Comparison of ENCODE assay signal across 10 cellular contexts in genomic region chr12:123131291-123131831, GRCh38. TPM values are rescaled to one million over a fixed set of nuclear protein-coding genes. Genes with fewer than 3 reads are reported as not detected.
DNase-seq lines count a peak whose midpoint lies in the region; ATAC-seq and TF ChIP-seq lines count a peak whose summit lies in the region.
"Had no signal": no experiment of that assay in that cellular context is flagged by ENCODE, and none has a peak within 500 bp of the region (broad histone marks: within the 10 kb centered on the region; RNA-seq: fewer than 3 reads in every experiment).

No MANE protein-coding gene starts in this region.

- in situ Hi-C loops in transverse colon (cut with MboI; ENCODE audit: low pct_ligation_motif_present in 1 of 4, low pct_unique_long_range_greater_than_20kb in 1 of 4, low sequenced_read_pairs in 3 of 4): no loop called here

- H3K4me1 Mint-ChIP-seq in activated naive CD4-positive, alpha-beta T cell treated with anti-CD3 and anti-CD28 coated beads, Interleukin-2, amount 50 U/mL, for 24 hours: peaks cover 59% of the 10 kb centered on the region
- H3K4me1 Mint-ChIP-seq in activated naive CD8-positive, alpha-beta T cell treated with anti-CD3 and anti-CD28 coated beads, Interleukin-2, amount 50 U/mL, for 24 hours: peaks cover 50% of the 10 kb centered on the region

- TF ChIP-seq CTCF in transverse colon (IDR thresholded peaks at IDR 0.05): no peak

- H3K27ac Mint-ChIP-seq in activated naive CD4-positive, alpha-beta T cell treated with anti-CD3 and anti-CD28 coated beads, Interleukin-2, amount 50 U/mL, for 24 hours: peak overlapping the region; percentile 86
- H3K27ac Mint-ChIP-seq in activated naive CD8-positive, alpha-beta T cell treated with anti-CD3 and anti-CD28 coated beads, Interleukin-2, amount 50 U/mL, for 24 hours: peak overlapping the region; percentile 55

- no peak for ATAC-seq in activated naive CD8-positive, alpha-beta T cell treated with anti-CD3 and anti-CD28 coated beads, Interleukin-2, amount 50 U/mL, for 24 hours
- peak; percentile 82 for ATAC-seq in left colon

- no peaks in the 10 kb centered on the region for H3K9me3 ChIP-seq in transverse colon
- H3K9me3 ChIP-seq: pancreas had no signal

- H3K36me3 ChIP-seq in transverse colon: no peaks in the 10 kb centered on the region
- H3K36me3 ChIP-seq: pancreas had no signal

- WGBS in transverse colon (ENCODE audit: low coverage in 1 of 2), 2 donors: 85% methylated on average over 4 of the region's 4 CpGs; no CpG with 5 or more reads in 1 of the 2 donors

- peak overlapping the region; percentile 70 for H3K4me3 Mint-ChIP-seq in activated naive CD4-positive, alpha-beta T cell treated with anti-CD3 and anti-CD28 coated beads, Interleukin-2, amount 50 U/mL, for 24 hours
- no peak overlapping the region for H3K4me3 Mint-ChIP-seq in activated naive CD8-positive, alpha-beta T cell treated with anti-CD3 and anti-CD28 coated beads, Interleukin-2, amount 50 U/mL, for 24 hours

- no peak for DNase-seq in activated naive CD4-positive, alpha-beta T cell treated with Interleukin-2 at 50 U/mL for 16 hours
- no peak for DNase-seq in activated naive CD8-positive, alpha-beta T cell treated with anti-CD3 and anti-CD28 coated beads, Interleukin-2, amount 50 U/mL, for 24 hours
- peak; percentile 57 to 65 for DNase-seq in left colon
- DNase-seq in transverse colon: peak; percentile 57
- DNase-seq in stimulated activated CD4-positive, alpha-beta T cell treated with anti-CD3 and anti-CD28 coated beads, Interleukin-15, amount 100 ng/mL, for 24 hours: no peak
- no peak for DNase-seq in AML-193 (lab: John Stamatoyannopoulos, UW)
- DNase-seq in HCEC 1CT: no peak

- no peaks in the 10 kb centered on the region for H3K9me3 Mint-ChIP-seq in activated naive CD4-positive, alpha-beta T cell treated with anti-CD3 and anti-CD28 coated beads, Interleukin-2, amount 50 U/mL, for 24 hours
- no peaks in the 10 kb centered on the region for H3K9me3 Mint-ChIP-seq in activated naive CD8-positive, alpha-beta T cell treated with anti-CD3 and anti-CD28 coated beads, Interleukin-2, amount 50 U/mL, for 24 hours

- no peak overlapping the region for H3K4me3 ChIP-seq in transverse colon
- H3K4me3 ChIP-seq: pancreas had no signal

- H3K27me3 ChIP-seq in transverse colon: no peaks in the 10 kb centered on the region
- H3K27me3 ChIP-seq: pancreas had no signal

- intact Hi-C loops in left colon (cut with DNase I, micrococcal nuclease) (no loop called here), transverse colon (cut with DNase I; ENCODE audit: low total_unique reads) (no loop called here)

- peaks cover 21 to 40% (median 30%) of the 10 kb centered on the region in 4 donors for H3K4me1 ChIP-seq in transverse colon
- H3K4me1 ChIP-seq: pancreas had no signal

- H3K27me3 Mint-ChIP-seq in activated naive CD4-positive, alpha-beta T cell treated with anti-CD3 and anti-CD28 coated beads, Interleukin-2, amount 50 U/mL, for 24 hours: no peaks in the 10 kb centered on the region
- H3K27me3 Mint-ChIP-seq in activated naive CD8-positive, alpha-beta T cell treated with anti-CD3 and anti-CD28 coated beads, Interleukin-2, amount 50 U/mL, for 24 hours: no peaks in the 10 kb centered on the region

- H3K36me3 Mint-ChIP-seq in activated naive CD4-positive, alpha-beta T cell treated with anti-CD3 and anti-CD28 coated beads, Interleukin-2, amount 50 U/mL, for 24 hours: peaks cover 2% of the 10 kb centered on the region
- H3K36me3 Mint-ChIP-seq in activated naive CD8-positive, alpha-beta T cell treated with anti-CD3 and anti-CD28 coated beads, Interleukin-2, amount 50 U/mL, for 24 hours (ENCODE audit: low read depth): peaks cover 5% of the 10 kb centered on the region

- TF ChIP-seq EP300 in transverse colon (IDR thresholded peaks at IDR 0.05; ENCODE audit: low read depth): no peak

- no peak for TF ChIP-seq POLR2A in transverse colon (IDR thresholded peaks at IDR 0.05)

- H3K27ac ChIP-seq in transverse colon: peak overlapping the region; percentile 70 to 83 (median 81)
- H3K27ac ChIP-seq: epithelial cell of prostate, pancreas had no signal

RNA-seq across cellular contexts. Expression of gene PITPNM2, which starts 19.5 kb away (rescaled TPM):
- total RNA-seq in left colon (10 to 100 TPM; 11.4 to 17.6 TPM), transverse colon (10 to 100 TPM; 10.5 to 19.8 (median 14.3) TPM)

Comparison
In these comparisons a context has a peak if more than half of its experiments do, and no peak if none do; other contexts are left out.
1. DNase-seq: peak in left colon (2 of 2) and transverse colon (single experiment); none in activated naive CD4-positive, alpha-beta T cell treated with Interleukin-2 at 50 U/mL for 16 hours (single experiment), activated naive CD8-positive, alpha-beta T cell treated with anti-CD3 and anti-CD28 coated beads, Interleukin-2, amount 50 U/mL, for 24 hours (single experiment), stimulated activated CD4-positive, alpha-beta T cell treated with anti-CD3 and anti-CD28 coated beads, Interleukin-15, amount 100 ng/mL, for 24 hours (single experiment), AML-193 (0 of 2) and HCEC 1CT (single experiment).